Comparison of ENCODE assay signal across 11 cellular contexts in the genomic region with DNA sequence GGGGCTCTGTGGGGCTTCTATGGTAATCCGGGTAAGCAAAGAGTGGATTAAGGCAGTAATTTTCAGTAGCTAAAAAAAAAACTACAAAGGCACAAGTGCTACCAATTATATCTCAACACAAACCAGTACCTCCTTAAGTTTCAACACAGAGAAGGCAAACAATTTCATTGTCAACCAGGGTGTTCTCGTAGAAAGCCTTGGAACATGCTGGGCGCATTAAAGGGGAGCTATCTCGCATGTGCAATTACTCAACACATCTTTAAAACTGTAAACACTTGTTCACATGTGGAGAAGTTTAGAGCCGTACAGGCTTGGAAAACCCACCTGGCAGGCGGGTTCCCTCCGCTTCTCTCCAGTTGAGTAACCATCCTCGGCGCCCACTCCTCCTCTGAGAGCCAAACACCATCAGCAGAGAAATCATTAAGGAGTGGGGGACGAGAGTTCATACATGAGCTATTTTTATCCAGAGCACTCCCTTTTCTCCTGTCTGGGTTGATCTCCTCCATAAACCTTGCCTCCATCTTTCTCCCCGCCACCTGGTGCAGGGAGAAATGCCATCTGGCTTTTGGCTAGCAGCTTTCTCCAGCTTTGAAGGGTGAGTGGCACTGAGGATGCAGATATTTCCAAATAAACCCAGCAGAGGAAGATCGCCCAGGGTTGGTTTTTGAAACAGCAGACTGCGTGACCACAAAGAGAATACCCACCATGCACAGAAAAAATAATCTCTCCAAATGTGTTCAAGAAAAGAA.
"Had no signal": no experiment of that assay in that cellular context is flagged by ENCODE, and none has a peak within 500 bp of the region (broad histone marks: within the 10 kb centered on the region; RNA-seq: fewer than 3 reads in every experiment).

No MANE protein-coding gene starts in this region.

- H3K36me3 Mint-ChIP-seq: naive B cell; stimulated activated effector memory CD8-positive, alpha-beta T cell treated with anti-CD3 and anti-CD28 coated beads, Interleukin-12 subunit alpha, Interleukin-12 subunit beta, amount 100 ng/mL, for 72 hours had no signal

- H3K27ac ChIP-seq: adrenal gland, parathyroid adenoma, thyroid gland had no signal

- H3K9me3 ChIP-seq: adrenal gland, thyroid gland had no signal

- H3K36me3 ChIP-seq: adrenal gland, thyroid gland had no signal

- H3K4me3 ChIP-seq: adrenal gland, dorsolateral prefrontal cortex, lung, thyroid gland had no signal

- H3K4me3 Mint-ChIP-seq: naive B cell; stimulated activated effector memory CD8-positive, alpha-beta T cell treated with anti-CD3 and anti-CD28 coated beads, Interleukin-12 subunit alpha, Interleukin-12 subunit beta, amount 100 ng/mL, for 72 hours had no signal

- H3K27ac Mint-ChIP-seq: naive B cell; stimulated activated effector memory CD8-positive, alpha-beta T cell treated with anti-CD3 and anti-CD28 coated beads, Interleukin-12 subunit alpha, Interleukin-12 subunit beta, amount 100 ng/mL, for 72 hours had no signal

- H3K4me1 Mint-ChIP-seq: naive B cell; stimulated activated effector memory CD8-positive, alpha-beta T cell treated with anti-CD3 and anti-CD28 coated beads, Interleukin-12 subunit alpha, Interleukin-12 subunit beta, amount 100 ng/mL, for 72 hours had no signal

- DNase-seq: activated CD4-positive, alpha-beta T cell treated with anti-CD3 and anti-CD28 coated beads for 48 hours; activated naive CD4-positive, alpha-beta T cell treated with anti-CD3 and anti-CD28 coated beads, Interleukin-2, amount 50 U/mL, for 16 hours; activated T-cell treated with anti-CD3 and anti-CD28 coated beads for 4 hours; adrenal gland; midbrain; naive B cell; thyroid gland had no signal

- H3K4me1 ChIP-seq: adrenal gland, parathyroid adenoma, thyroid gland had no signal

- H3K27me3 ChIP-seq: adrenal gland, dorsolateral prefrontal cortex, thyroid gland had no signal
